ENCODE assay signal across 11 cellular contexts in the genomic region with DNA sequence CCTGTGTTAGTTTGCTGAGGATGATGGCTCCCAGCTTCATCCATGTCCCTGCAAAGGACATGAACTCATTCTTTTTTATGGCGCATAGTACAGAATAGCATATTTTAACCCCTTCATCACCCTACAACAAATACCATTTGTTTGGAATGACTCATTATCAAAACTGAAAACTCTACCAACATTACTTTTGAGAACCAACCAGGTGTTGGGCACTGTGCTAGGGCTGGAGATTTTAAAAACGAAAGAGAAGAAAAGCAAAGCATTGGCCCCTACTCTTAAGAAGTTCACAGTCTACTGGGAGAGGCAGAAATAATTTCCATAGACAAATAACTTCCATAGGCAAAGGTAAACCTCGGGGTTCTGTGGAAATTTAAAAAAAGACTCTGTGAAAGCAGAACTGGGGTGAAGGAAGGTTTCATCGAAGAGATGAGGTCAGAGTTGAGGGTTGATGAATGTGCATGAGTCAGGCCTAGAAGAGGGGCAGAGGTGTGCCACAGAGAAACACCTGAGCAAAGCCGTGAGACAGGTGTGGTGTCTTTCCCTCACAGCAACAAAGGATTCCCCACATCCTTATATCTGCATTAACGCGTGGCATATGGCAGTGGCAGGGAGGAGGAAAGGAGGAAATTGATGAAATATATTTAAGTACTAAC. TPM values are rescaled to one million over a fixed set of nuclear protein-coding genes. Genes with fewer than 3 reads are reported as not detected.
DNase-seq lines count a peak whose midpoint lies in the region; ATAC-seq and TF ChIP-seq lines count a peak whose summit lies in the region.
"Had no signal": no experiment of that assay in that cellular context is flagged by ENCODE, and none has a peak within 500 bp of the region (broad histone marks: within the 10 kb centered on the region; RNA-seq: fewer than 3 reads in every experiment).

No MANE protein-coding gene starts in this region.

- no peak overlapping the region for H4K8ac ChIP-seq in H9 (replicated peaks; ENCODE audit: insufficient read length, low read depth, low read length)

- peak; percentile 75 to 77 for ATAC-seq in stimulated activated naive B cell treated with anti-CD40 and anti-IgM and Interleukin-4, amounts not matched to agents 10 μg/mL and 1 μg/mL and 100 μg/mL, for 72 hours (replicated peaks)
- no peak for ATAC-seq in GM19467 (IDR thresholded peaks at IDR 0.05; ENCODE audit: unreplicated experiment)
- ATAC-seq: Right ventricle myocardium inferior had no signal

- no peak overlapping the region for H3K18ac ChIP-seq in H9 (ENCODE audit: insufficient read length, low read depth, low read length)

- no peak overlapping the region for H2BK12ac ChIP-seq in H9 (ENCODE audit: insufficient read length, low read depth, low read length)

- H2AFZ ChIP-seq in H9 (ENCODE audit: low read length), result no peak overlapping the region

- H3T11ph ChIP-seq in H9 (ENCODE audit: low read length), result no peak overlapping the region

- no peaks in the 10 kb centered on the region for H3K79me1 ChIP-seq in H9 (ENCODE audit: insufficient read depth, low read depth, low read length, poor library complexity, severe bottlenecking)

- no peaks in the 10 kb centered on the region for H3K36me3 ChIP-seq in ascending aorta

- H3K27ac ChIP-seq in ascending aorta (no peak overlapping the region), H9 (ENCODE audit: insufficient read length, low read depth, low read length) (no peak overlapping the region)

- DNase-seq in activated CD4-positive, alpha-beta T cell treated with anti-CD3 and anti-CD28 coated beads, Interleukin-2, amount 10 ng/mL, durations not matched to agents 24 days and 14 days, result no peak
- no peak for DNase-seq in activated CD4-positive, alpha-beta T cell treated with anti-CD3 and anti-CD28 coated beads, Interleukin-2, amount 50 U/mL, for 1 hour
- DNase-seq in NCI-H1417 (lab: John Stamatoyannopoulos, UW) (peak; percentile 80 to 96 (median 84)), activated T-cell treated with anti-CD3 and anti-CD28 coated beads for 4 hours (peak; percentile 20), ascending aorta (ENCODE audit: low spot score in 2 of 2) (no peak), H9 (no peak)
- peak; percentile 40 for DNase-seq in stimulated activated naive B cell treated with anti-CD40 and anti-IgM and Interleukin-4, amounts not matched to agents 10 μg/mL and 1 μg/mL and 100 μg/mL, for 72 hours
- DNase-seq: activated CD8-positive, alpha-beta memory T cell treated with anti-CD3 and anti-CD28 coated beads for 24 hours; H7 had no signal

- no peak overlapping the region for H4K91ac ChIP-seq in H9 (ENCODE audit: insufficient read length, low read depth, low read length)

- H3K27ac Mint-ChIP-seq in activated CD4-positive, alpha-beta T cell treated with anti-CD3 and anti-CD28 coated beads, Interleukin-2, amount 10 ng/mL, durations not matched to agents 24 days and 14 days, result peak overlapping the region; percentile 71
- peak overlapping the region; percentile 78 for H3K27ac Mint-ChIP-seq in stimulated activated naive B cell treated with anti-CD40 and anti-IgM and Interleukin-4, amounts not matched to agents 10 μg/mL and 1 μg/mL and 100 μg/mL, for 72 hours
- peak overlapping the region in 1 of 3 experiments; percentile 56; a peak in 2 of 7 replicates for H3K27ac Mint-ChIP-seq in H9

- intact Hi-C loops in activated CD4-positive, alpha-beta T cell treated with anti-CD3 and anti-CD28 coated beads, Interleukin-2, amount 10 ng/mL, durations not matched to agents 24 days and 14 days (cut with micrococcal nuclease), result loop anchor here (5.0 kb wide), 1 partner anchor 110 kb away; no protein-coding TSS in a partner anchor
- intact Hi-C loops in ascending aorta (cut with DNase I), result no loop called here

- no peaks in the 10 kb centered on the region for H3K4me1 ChIP-seq in ascending aorta
- H3K4me1 ChIP-seq in H9 (ENCODE audit: insufficient read depth, low read length), result no peaks in the 10 kb centered on the region

- no CpG with 5 or more reads among the region's 7 CpGs for WGBS in H9 (ENCODE audit: extremely low coverage, insufficient read length, low lambda C conversion rate)

- no peak overlapping the region for H4K5ac ChIP-seq in H9 (ENCODE audit: insufficient read length, low read depth, low read length)

- H2AK5ac ChIP-seq in H9 (ENCODE audit: insufficient read length, low read length), result no peak overlapping the region

- TF ChIP-seq CTCF in ascending aorta (IDR thresholded peaks at IDR 0.05) (no peak), H9 (conservative IDR thresholded peaks at IDR 0.05) (no peak)

- H3K4me3 ChIP-seq in ascending aorta, result no peak overlapping the region

- no peak overlapping the region for H2BK120ac ChIP-seq in H9 (ENCODE audit: low read depth, low read length, poor library complexity, severe bottlenecking)

- H3K23me2 ChIP-seq in H9 (ENCODE audit: insufficient read length, low read depth, low read length, poor library complexity, severe bottlenecking), result no peaks in the 10 kb centered on the region

- no peaks in the 10 kb centered on the region for H3K9me3 Mint-ChIP-seq in activated CD4-positive, alpha-beta T cell treated with anti-CD3 and anti-CD28 coated beads, Interleukin-2, amount 10 ng/mL, durations not matched to agents 24 days and 14 days
- H3K9me3 Mint-ChIP-seq in stimulated activated naive B cell treated with anti-CD40 and anti-IgM and Interleukin-4, amounts not matched to agents 10 μg/mL and 1 μg/mL and 100 μg/mL, for 72 hours, result peaks cover 0 to 2% of the 10 kb centered on the region in 2 donors
- H3K9me3 Mint-ChIP-seq in H9, result no peaks in the 10 kb centered on the region

- H3K9ac ChIP-seq in H9 (ENCODE audit: extremely low read depth, insufficient read length, low read length), result no peak overlapping the region

- peaks cover 4% of the 10 kb centered on the region for H3K36me3 Mint-ChIP-seq in activated CD4-positive, alpha-beta T cell treated with anti-CD3 and anti-CD28 coated beads, Interleukin-2, amount 10 ng/mL, durations not matched to agents 24 days and 14 days (ENCODE audit: low read depth)
- H3K36me3 Mint-ChIP-seq in stimulated activated naive B cell treated with anti-CD40 and anti-IgM and Interleukin-4, amounts not matched to agents 10 μg/mL and 1 μg/mL and 100 μg/mL, for 72 hours, result peaks cover 5 to 9% of the 10 kb centered on the region in 2 donors
- H3K36me3 Mint-ChIP-seq in H9 (ENCODE audit: insufficient read depth in 1 of 3, low read depth in 3 of 3), result no peaks in the 10 kb centered on the region; a peak in 2 of 7 replicates

- H3K4me1 Mint-ChIP-seq in activated CD4-positive, alpha-beta T cell treated with anti-CD3 and anti-CD28 coated beads, Interleukin-2, amount 10 ng/mL, durations not matched to agents 24 days and 14 days, result peaks cover 25% of the 10 kb centered on the region
- peaks cover 45 to 68% of the 10 kb centered on the region in 2 donors for H3K4me1 Mint-ChIP-seq in stimulated activated naive B cell treated with anti-CD40 and anti-IgM and Interleukin-4, amounts not matched to agents 10 μg/mL and 1 μg/mL and 100 μg/mL, for 72 hours
- H3K4me1 Mint-ChIP-seq in H9, result peaks cover 6 to 10% of the 10 kb centered on the region in 2 experiments; a peak in 3 of 4 replicates

- no peak overlapping the region for H2BK20ac ChIP-seq in H9 (ENCODE audit: low read depth, low read length, poor library complexity, severe bottlenecking)

- no peaks in the 10 kb centered on the region for H4K20me1 ChIP-seq in H9 (ENCODE audit: control insufficient read depth, insufficient read depth, insufficient read length)

- no peak overlapping the region for H3K56ac ChIP-seq in H9 (ENCODE audit: insufficient read length, low read depth, low read length)

- H3K23ac ChIP-seq in H9 (ENCODE audit: insufficient read length, low read depth, low read length), result no peak overlapping the region

- H2BK5ac ChIP-seq in H9 (ENCODE audit: insufficient read length, low read length), result no peak overlapping the region

- H3K4me3 Mint-ChIP-seq in activated CD4-positive, alpha-beta T cell treated with anti-CD3 and anti-CD28 coated beads, Interleukin-2, amount 10 ng/mL, durations not matched to agents 24 days and 14 days, result no peak overlapping the region
- H3K4me3 Mint-ChIP-seq in stimulated activated naive B cell treated with anti-CD40 and anti-IgM and Interleukin-4, amounts not matched to agents 10 μg/mL and 1 μg/mL and 100 μg/mL, for 72 hours, result peak overlapping the region; percentile 55 to 75
- H3K4me3 Mint-ChIP-seq in H9, result no peak overlapping the region

- H3K79me2 ChIP-seq in H9 (ENCODE audit: insufficient read depth, low read length), result no peaks in the 10 kb centered on the region

- H3K4me2 ChIP-seq in H9 (ENCODE audit: insufficient read depth, insufficient read length, low read length), result no peak overlapping the region

- no peak overlapping the region for H3K4ac ChIP-seq in H9 (ENCODE audit: low read depth, low read length)

- no peak overlapping the region for H2BK15ac ChIP-seq in H9 (ENCODE audit: low read depth, low read length)

- no peak overlapping the region for H3K14ac ChIP-seq in H9 (ENCODE audit: insufficient read depth, low read length)

- H3K27me3 ChIP-seq in ascending aorta, result no peaks in the 10 kb centered on the region
- H3K27me3 ChIP-seq in H9 (ENCODE audit: insufficient read depth, low read length), result no peaks in the 10 kb centered on the region

- H3K27me3 Mint-ChIP-seq in activated CD4-positive, alpha-beta T cell treated with anti-CD3 and anti-CD28 coated beads, Interleukin-2, amount 10 ng/mL, durations not matched to agents 24 days and 14 days, result no peaks in the 10 kb centered on the region
- H3K27me3 Mint-ChIP-seq in stimulated activated naive B cell treated with anti-CD40 and anti-IgM and Interleukin-4, amounts not matched to agents 10 μg/mL and 1 μg/mL and 100 μg/mL, for 72 hours, result peaks cover 14 to 19% of the 10 kb centered on the region in 2 donors
- H3K27me3 Mint-ChIP-seq in H9 (ENCODE audit: low read depth), result no peaks in the 10 kb centered on the region

- H3K9me3 ChIP-seq in ascending aorta (no peaks in the 10 kb centered on the region), H9 (ENCODE audit: control insufficient read depth, low read depth, low read length) (no peaks in the 10 kb centered on the region)

RNA-seq across cellular contexts. Expression of gene MCF2L2, which starts 51.0 kb away (rescaled TPM):
- total RNA-seq in activated CD4-positive, alpha-beta T cell treated with anti-CD3 and anti-CD28 coated beads, Interleukin-2, amount 10 ng/mL, durations not matched to agents 24 days and 14 days, result 4.2 and 4.8 TPM in 2 replicates
- total RNA-seq in ascending aorta (not detected), H9 (2021) (5.5 and 6.4 TPM in 2 replicates)

Comparison
In these comparisons a context has a peak if more than half of its experiments do, and no peak if none do; other contexts are left out.
1. DNase-seq: peak in NCI-H1417 (3 of 3), activated T-cell treated with anti-CD3 and anti-CD28 coated beads for 4 hours (single experiment) and stimulated activated naive B cell treated with anti-CD40 and anti-IgM and Interleukin-4, amounts not matched to agents 10 μg/mL and 1 μg/mL and 100 μg/mL, for 72 hours (single experiment); none in activated CD4-positive, alpha-beta T cell treated with anti-CD3 and anti-CD28 coated beads, Interleukin-2, amount 10 ng/mL, durations not matched to agents 24 days and 14 days (single experiment), activated CD4-positive, alpha-beta T cell treated with anti-CD3 and anti-CD28 coated beads, Interleukin-2, amount 50 U/mL, for 1 hour (single experiment), ascending aorta (0 of 2) and H9 (single experiment).
2. H3K4me3 Mint-ChIP-seq: peak in stimulated activated naive B cell treated with anti-CD40 and anti-IgM and Interleukin-4, amounts not matched to agents 10 μg/mL and 1 μg/mL and 100 μg/mL, for 72 hours (2 of 2); none in activated CD4-positive, alpha-beta T cell treated with anti-CD3 and anti-CD28 coated beads, Interleukin-2, amount 10 ng/mL, durations not matched to agents 24 days and 14 days (single experiment) and H9 (0 of 2).